18 cellular contexts compared by ENCODE assay signal in genomic region chr15:39713846-39714245, GRCh38.
A peak's percentile ranks its signal among the peaks of the same experiment; 100 is the strongest.
DNase-seq lines count a peak whose midpoint lies in the region; ATAC-seq and TF ChIP-seq lines count a peak whose summit lies in the region.
"Had no signal": no experiment of that assay in that cellular context is flagged by ENCODE, and none has a peak within 500 bp of the region (broad histone marks: within the 10 kb centered on the region; RNA-seq: fewer than 3 reads in every experiment).

No MANE protein-coding gene starts in this region.

- POLR2A ChIA-PET in HEK293T (lab: Yijun Ruan, JAX), result no interaction called here

- H3K4me3 ChIP-seq in fibroblast of the aortic adventitia (ENCODE audit: low read depth, low read length), result no peak overlapping the region
- H3K4me3 ChIP-seq: BLaER1 treated with 17β-estradiol and CSF1 and Interleukin-3, amounts not matched to agents 10 nM and 100 nM had no signal

- peak; percentile 6 for DNase-seq in GM03348 (ENCODE audit: low spot score)
- peak; percentile 58 for DNase-seq in fibroblast of gingiva (ENCODE audit: low read depth)
- peak; percentile 68 for DNase-seq in fibroblast of the aortic adventitia (ENCODE audit: low read depth)
- no peak for DNase-seq in dermis blood vessel endothelial cell
- no peak for DNase-seq in HEK293T (ENCODE audit: extremely low spot score)
- no peak for DNase-seq in H4 (ENCODE audit: low spot score)
- DNase-seq: AML-193; BE2C; CD4-positive, alpha-beta T cell; CD8-positive, alpha-beta memory T cell; DMS53; DMS79 treated with DMSO at 0.1 percent for 48 hours; GF-D8; GOT3; H7; HCEC 1CT had no signal

- CTCF ChIA-PET in HEK293T (lab: Yijun Ruan, JAX), result no interaction called here

- TF ChIP-seq CTCF in fibroblast of the aortic adventitia (IDR thresholded peaks at IDR 0.05; ENCODE audit: insufficient read depth, low read length), result no peak

- no peak for ATAC-seq in HG03442 (IDR thresholded peaks at IDR 0.05; ENCODE audit: unreplicated experiment)

TF ChIP-seq in HEK293T, 16 proteins besides CTCF, POLR2A, EP300 and RAD21:
- TF ChIP-seq CTBP1 (IDR thresholded peaks at IDR 0.05; ENCODE audit: borderline replicate concordance), result no peak
- TF ChIP-seq PKNOX1 (IDR thresholded peaks at IDR 0.05), result no peak
- TF ChIP-seq FOXK2 (IDR thresholded peaks at IDR 0.05), result no peak
- TF ChIP-seq ZNF384 (IDR thresholded peaks at IDR 0.05), result no peak
- no peak for TF ChIP-seq ELF4 (IDR thresholded peaks at IDR 0.05)
- TF ChIP-seq HDGF (IDR thresholded peaks at IDR 0.05; ENCODE audit: borderline replicate concordance), result no peak
- no peak for TF ChIP-seq L3MBTL2 (conservative IDR thresholded peaks at IDR 0.05)
- TF ChIP-seq LEF1 (IDR thresholded peaks at IDR 0.05; ENCODE audit: borderline replicate concordance), result no peak
- no peak for TF ChIP-seq NFRKB (IDR thresholded peaks at IDR 0.05)
- TF ChIP-seq ARNT (IDR thresholded peaks at IDR 0.05), result no peak
- TF ChIP-seq FOXA1 (IDR thresholded peaks at IDR 0.05), result no peak
- TF ChIP-seq SP1 (IDR thresholded peaks at IDR 0.05), result no peak
- no peak for TF ChIP-seq SUZ12 (IDR thresholded peaks at IDR 0.05)
- TF ChIP-seq FOXM1 (IDR thresholded peaks at IDR 0.05; ENCODE audit: borderline replicate concordance), result no peak

Comparison
In these comparisons a context has a peak if more than half of its experiments do, and no peak if none do; other contexts are left out.
1. DNase-seq: peak in GM03348 (single experiment), fibroblast of gingiva (single experiment) and fibroblast of the aortic adventitia (single experiment); none in dermis blood vessel endothelial cell (single experiment), HEK293T (single experiment) and H4 (single experiment).